26 cellular contexts compared by ENCODE assay signal in the genomic region with DNA sequence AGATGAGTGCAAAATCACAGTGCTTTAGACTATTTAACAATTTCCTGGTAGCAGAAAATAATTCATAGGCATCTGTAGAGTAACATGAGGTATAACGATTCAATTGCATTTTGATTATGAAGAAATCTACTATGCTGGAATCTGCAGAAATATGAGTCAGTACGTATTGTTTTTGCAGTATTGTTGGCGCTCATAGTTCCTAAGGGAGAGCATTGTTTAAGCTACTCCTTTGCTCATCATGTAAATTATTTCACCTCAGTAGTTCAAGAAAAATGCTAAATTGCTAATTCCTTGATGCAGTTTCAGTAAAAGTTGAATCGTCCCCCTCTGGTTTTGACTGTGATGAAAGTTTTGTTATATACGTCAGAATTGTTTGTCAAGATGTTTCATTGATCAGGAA.
"Had no signal": no experiment of that assay in that cellular context is flagged by ENCODE, and none has a peak within 500 bp of the region (broad histone marks: within the 10 kb centered on the region; RNA-seq: fewer than 3 reads in every experiment).

No MANE protein-coding gene starts in this region.

- H3K4me3 Mint-ChIP-seq: dendritic cell treated with granulocyte-macrophage colony-stimulating factor and Interleukin-4, amounts not matched to agents 40 ng/mL and 50 ng/mL, for 4 days; endodermal cell; naive thymus-derived CD8-positive, alpha-beta T cell; nephron progenitor cell; stimulated activated naive CD8-positive, alpha-beta T cell treated with anti-CD3 and anti-CD28 coated beads, Interleukin-15, amount 100 ng/mL, for 72 hours had no signal

- DNase-seq: colonic mucosa; effector CD8-positive, alpha-beta T cell; endodermal cell; foreskin fibroblast; gastrocnemius medialis; head of caudate nucleus; left ventricle myocardium superior; lower lobe of right lung; naive thymus-derived CD8-positive, alpha-beta T cell; nephron progenitor cell; occipital lobe; ovary; posterior cingulate gyrus; psoas muscle; right cardiac atrium; sigmoid colon; spleen; stimulated activated naive CD4-positive, alpha-beta T cell; stimulated activated naive CD8-positive, alpha-beta T cell treated with anti-CD3 and anti-CD28 coated beads, Interleukin-15, amount 100 ng/mL, for 72 hours; thyroid gland; trophoblast cell had no signal

- H3K27me3 ChIP-seq: colonic mucosa, esophagus muscularis mucosa, gastrocnemius medialis, ovary, sigmoid colon, spleen, thyroid gland, vagina had no signal

- H3K27ac Mint-ChIP-seq: dendritic cell treated with granulocyte-macrophage colony-stimulating factor and Interleukin-4, amounts not matched to agents 40 ng/mL and 50 ng/mL, for 4 days; endodermal cell; naive thymus-derived CD8-positive, alpha-beta T cell; nephron progenitor cell; stimulated activated naive CD8-positive, alpha-beta T cell treated with anti-CD3 and anti-CD28 coated beads, Interleukin-15, amount 100 ng/mL, for 72 hours had no signal

- H3K9me3 Mint-ChIP-seq: dendritic cell treated with granulocyte-macrophage colony-stimulating factor and Interleukin-4, amounts not matched to agents 40 ng/mL and 50 ng/mL, for 4 days had no signal

- ATAC-seq: gastrocnemius medialis; left ventricle myocardium superior; lower lobe of right lung; naive thymus-derived CD8-positive, alpha-beta T cell; psoas muscle; right cardiac atrium; stimulated activated naive CD8-positive, alpha-beta T cell treated with anti-CD3 and anti-CD28 coated beads, Interleukin-15, amount 100 ng/mL, for 72 hours had no signal

- H3K4me3 ChIP-seq: colonic mucosa, esophagus muscularis mucosa, gastrocnemius medialis, lower lobe of right lung, ovary, psoas muscle, sigmoid colon, skin epidermis, spleen, thyroid gland, vagina had no signal

- H3K27ac ChIP-seq: colonic mucosa, esophagus muscularis mucosa, gastrocnemius medialis, lower lobe of right lung, ovary, psoas muscle, sigmoid colon, skin epidermis, spleen, thyroid gland, vagina had no signal

- FAIRE-seq: keratinocyte had no signal

- H3K36me3 ChIP-seq: colonic mucosa, esophagus muscularis mucosa, gastrocnemius medialis, lower lobe of right lung, ovary, sigmoid colon, spleen, thyroid gland, vagina had no signal

- H3K4me1 ChIP-seq: colonic mucosa, esophagus muscularis mucosa, gastrocnemius medialis, lower lobe of right lung, psoas muscle, sigmoid colon, spleen, thyroid gland, vagina had no signal

- H3K36me3 Mint-ChIP-seq: naive thymus-derived CD8-positive, alpha-beta T cell had no signal

- H3K4me1 Mint-ChIP-seq: naive thymus-derived CD8-positive, alpha-beta T cell; stimulated activated naive CD8-positive, alpha-beta T cell treated with anti-CD3 and anti-CD28 coated beads, Interleukin-15, amount 100 ng/mL, for 72 hours had no signal

- H3K27me3 Mint-ChIP-seq: dendritic cell treated with granulocyte-macrophage colony-stimulating factor and Interleukin-4, amounts not matched to agents 40 ng/mL and 50 ng/mL, for 4 days; stimulated activated naive CD8-positive, alpha-beta T cell treated with anti-CD3 and anti-CD28 coated beads, Interleukin-15, amount 100 ng/mL, for 72 hours had no signal

- H3K9me3 ChIP-seq: colonic mucosa, esophagus muscularis mucosa, gastrocnemius medialis, lower lobe of right lung, ovary, psoas muscle, sigmoid colon, thyroid gland, vagina had no signal
